7 cellular contexts compared by ENCODE assay signal in genomic region chr12:11171953-11172675, GRCh38. TPM values are rescaled to one million over a fixed set of nuclear protein-coding genes. Genes with fewer than 3 reads are reported as not detected.
DNase-seq lines count a peak whose midpoint lies in the region; ATAC-seq and TF ChIP-seq lines count a peak whose summit lies in the region.

No MANE protein-coding gene starts in this region.

- no peak for TF ChIP-seq POLR2A in thyroid gland (IDR thresholded peaks at IDR 0.05)

- 4% methylated on average over 10 of the region's 10 CpGs for WGBS in thyroid gland, 2 donors

- H3K4me3 ChIP-seq in astrocyte of the spinal cord (ENCODE audit: low read depth, low read length) (peak overlapping the region; percentile 61), left lung (peak overlapping the region; percentile 72 to 83), thyroid gland (replicated peaks in 1 of 3) (peak overlapping the region in 2 of 3 donors; percentile 41 to 72)

- in situ Hi-C loops in astrocyte of the spinal cord (cut with HindIII; ENCODE audit: low sequenced_read_pairs) = no loop called here

- ATAC-seq in left lung = peak; percentile 31

- H3K4me1 ChIP-seq in left lung = peaks cover 0 to 40% of the 10 kb centered on the region in 2 donors
- peaks cover 14 to 19% of the 10 kb centered on the region in 2 donors for H3K4me1 ChIP-seq in thyroid gland

- no peak for TF ChIP-seq CTCF in astrocyte of the spinal cord (IDR thresholded peaks at IDR 0.05; ENCODE audit: low read depth, low read length)
- no peak for TF ChIP-seq CTCF in left lung (IDR thresholded peaks at IDR 0.05)
- no peak for TF ChIP-seq CTCF in thyroid gland (IDR thresholded peaks at IDR 0.05)

- H3K27ac ChIP-seq in left lung = peak overlapping the region; percentile 95 to 97
- H3K27ac ChIP-seq in thyroid gland = peak overlapping the region; percentile 27 to 96 (median 95)

- H3K36me3 ChIP-seq in left lung (no peaks in the 10 kb centered on the region), thyroid gland (no peaks in the 10 kb centered on the region)

- no peaks in the 10 kb centered on the region for H3K9me3 ChIP-seq in left lung
- H3K9me3 ChIP-seq in thyroid gland = no peaks in the 10 kb centered on the region

- H3K27me3 ChIP-seq in left lung (no peaks in the 10 kb centered on the region), thyroid gland (no peaks in the 10 kb centered on the region)

- intact Hi-C loops in left lung (cut with DNase I) (no loop called here), thyroid gland (cut with DNase I) (no loop called here)

- DNase-seq in GM04504 (ENCODE audit: low read depth) (peak; percentile 6), NCI-H146 treated with DMSO at 0.1 percent for 48 hours (lab: John Stamatoyannopoulos, UW; ENCODE audit: unreplicated experiment) (peak; percentile 60), astrocyte of the spinal cord (ENCODE audit: low read depth, low spot score) (no peak), left lung (no peak), thyroid gland (no peak), ecto neural progenitor cell (ENCODE audit: low spot score) (no peak), iPS-NIHi11 (ENCODE audit: low spot score) (no peak)

RNA-seq across cellular contexts. Expression of gene SMIM10L1, which starts 1.1 kb away (rescaled TPM):
- 10 to 100 TPM in 1 of 2 donors, 1 to 10 TPM in 1; 9.5 to 10.3 TPM for total RNA-seq in left lung
- 10 to 100 TPM in 2 of 4 donors, 1 to 10 TPM in 2; 8.0 to 14.0 (median 9.6) TPM for total RNA-seq in thyroid gland

RNA-seq across cellular contexts. Expression of gene TAS2R42, which starts 14.6 kb away (rescaled TPM):
- total RNA-seq in left lung (not detected), thyroid gland (not detected)

RNA-seq across cellular contexts. Expression of gene TAS2R30, which starts 37.7 kb away (rescaled TPM):
- total RNA-seq in left lung (1 to 10 TPM; 1.9 to 3.1 TPM), thyroid gland (10 to 100 TPM; 10.4 to 26.2 (median 17.9) TPM)

Comparison
In these comparisons a context has a peak if more than half of its experiments do, and no peak if none do; other contexts are left out.
1. DNase-seq: peak in GM04504 (single experiment) and NCI-H146 treated with DMSO at 0.1 percent for 48 hours (single experiment); none in astrocyte of the spinal cord (single experiment), left lung (0 of 2), thyroid gland (0 of 2), ecto neural progenitor cell (single experiment) and iPS-NIHi11 (single experiment).
2. Peak in every context shown above with its lines, with median percentiles within 50 percentile points of each other: H3K4me3 ChIP-seq.